In genomic region chr3:170716172-170716800, GRCh38 we compare ENCODE assay signal across 29 cellular contexts.
"Had no signal": no experiment of that assay in that cellular context is flagged by ENCODE, and none has a peak within 500 bp of the region (broad histone marks: within the 10 kb centered on the region; RNA-seq: fewer than 3 reads in every experiment).

No MANE protein-coding gene starts in this region.

- H3K4me1 ChIP-seq: ascending aorta, psoas muscle, right atrium auricular region, upper lobe of right lung had no signal

- H3K9me3 ChIP-seq: ascending aorta, psoas muscle, upper lobe of right lung had no signal

- H3K27ac ChIP-seq: ascending aorta, coronary artery, dorsolateral prefrontal cortex, parathyroid adenoma, psoas muscle, right atrium auricular region, upper lobe of right lung had no signal

- DNase-seq: activated B cell treated with CpG ODN at 0.5 μM for 24 hours; activated CD4-positive, alpha-beta T cell treated with anti-CD3 and anti-CD28 coated beads for 36 hours; activated naive CD4-positive, alpha-beta T cell; activated T-cell treated with anti-CD3 and anti-CD28 coated beads for 4 hours; activated T-cell treated with anti-CD3 and anti-CD28 coated beads, Interleukin-2, amount 50 U/mL, for 72 hours; brain microvascular endothelial cell; dorsolateral prefrontal cortex; effector memory CD4-positive, alpha-beta T cell; head of caudate nucleus; hippocampal formation; kidney; left colon; mammary epithelial cell; midbrain; naive thymus-derived CD4-positive, alpha-beta T cell; nucleus accumbens; psoas muscle; stimulated activated CD4-positive, alpha-beta T cell treated with anti-CD3 and anti-CD28 coated beads, Interleukin-1b, Interleukin-23, amount 100 ng/mL, for 48 hours; stimulated activated CD4-positive, alpha-beta T cell treated with anti-CD3 and anti-CD28 coated beads, Interleukin-4, amount 100 ng/mL, for 4 hours; stimulated activated CD8-positive, alpha-beta memory T cell treated with anti-CD3 and anti-CD28 coated beads, Interleukin-4, amount 100 ng/mL, for 48 hours; stimulated activated naive CD8-positive, alpha-beta T cell treated with anti-CD3 and anti-CD28 coated beads, Interleukin-15, amount 100 ng/mL, for 72 hours; substantia nigra; upper lobe of right lung had no signal

- H3K4me3 ChIP-seq: ascending aorta, coronary artery, dorsolateral prefrontal cortex, psoas muscle, right atrium auricular region, smooth muscle cell, upper lobe of right lung had no signal

- FAIRE-seq: kidney had no signal

- H3K36me3 ChIP-seq: ascending aorta, brain microvascular endothelial cell, right atrium auricular region, upper lobe of right lung had no signal

- ATAC-seq: activated CD4-positive, alpha-beta T cell treated with anti-CD3 and anti-CD28 coated beads for 36 hours; activated T-cell treated with anti-CD3 and anti-CD28 coated beads, Interleukin-2, amount 50 U/mL, for 72 hours; left colon; naive thymus-derived CD4-positive, alpha-beta T cell; psoas muscle; stimulated activated memory B cell treated with anti-CD40 and anti-IgM and Interleukin-4, amounts not matched to agents 10 μg/mL and 1 μg/mL and 100 μg/mL, for 72 hours; stimulated activated naive CD8-positive, alpha-beta T cell treated with anti-CD3 and anti-CD28 coated beads, Interleukin-15, amount 100 ng/mL, for 72 hours; upper lobe of right lung had no signal
